Comparison of ENCODE assay signal across 17 cellular contexts in genomic region chr2:86081724-86082123, GRCh38.
"Had no signal": no experiment of that assay in that cellular context is flagged by ENCODE, and none has a peak within 500 bp of the region (broad histone marks: within the 10 kb centered on the region; RNA-seq: fewer than 3 reads in every experiment).

No MANE protein-coding gene starts in this region.

- H3K4me3 Mint-ChIP-seq: activated T-cell treated with anti-CD3 and anti-CD28 coated beads, Interleukin-2, amount 50 U/mL, for 4 hours; dendritic cell treated with granulocyte-macrophage colony-stimulating factor and Interleukin-4, amounts not matched to agents 40 ng/mL and 50 ng/mL, for 4 days; stimulated activated effector memory CD8-positive, alpha-beta T cell treated with anti-CD3 and anti-CD28 coated beads, Interleukin-12 subunit alpha, Interleukin-12 subunit beta, amount 100 ng/mL, for 72 hours had no signal

- H3K9me3 Mint-ChIP-seq: activated T-cell treated with anti-CD3 and anti-CD28 coated beads, Interleukin-2, amount 50 U/mL, for 4 hours; dendritic cell treated with granulocyte-macrophage colony-stimulating factor and Interleukin-4, amounts not matched to agents 40 ng/mL and 50 ng/mL, for 4 days; stimulated activated effector memory CD8-positive, alpha-beta T cell treated with anti-CD3 and anti-CD28 coated beads, Interleukin-12 subunit alpha, Interleukin-12 subunit beta, amount 100 ng/mL, for 72 hours had no signal

- H3K4me2 ChIP-seq: smooth muscle cell had no signal

- ATAC-seq: activated T-cell treated with anti-CD3 and anti-CD28 coated beads, Interleukin-2, amount 50 U/mL, for 4 hours; left lung; right cardiac atrium; stimulated activated effector memory CD8-positive, alpha-beta T cell treated with anti-CD3 and anti-CD28 coated beads, Interleukin-12 subunit alpha, Interleukin-12 subunit beta, amount 100 ng/mL, for 72 hours had no signal

- H3K27me3 Mint-ChIP-seq: dendritic cell treated with granulocyte-macrophage colony-stimulating factor and Interleukin-4, amounts not matched to agents 40 ng/mL and 50 ng/mL, for 4 days had no signal

- H3K27ac Mint-ChIP-seq: dendritic cell treated with granulocyte-macrophage colony-stimulating factor and Interleukin-4, amounts not matched to agents 40 ng/mL and 50 ng/mL, for 4 days had no signal

- FAIRE-seq: astrocyte, keratinocyte had no signal

- H3K36me3 ChIP-seq: prostate gland had no signal

- H3K4me1 ChIP-seq: prostate gland, testis had no signal

- DNase-seq: activated CD4-positive, CD25-positive, alpha-beta regulatory T cell treated with anti-CD3 and anti-CD28 coated beads, Interleukin-2, amount 50 U/mL, for 72 hours; activated CD8-positive, alpha-beta memory T cell treated with anti-CD3 and anti-CD28 coated beads, Interleukin-2, amount 50 U/mL, for 4 hours; activated naive CD4-positive, alpha-beta T cell treated with anti-CD3 and anti-CD28 coated beads, Interleukin-2, amount 50 U/mL, for 16 hours; activated T-cell treated with anti-CD3 and anti-CD28 coated beads, Interleukin-2, amount 50 U/mL, for 4 hours; effector memory CD4-positive, alpha-beta T cell; foreskin fibroblast; left lung; right cardiac atrium; stimulated activated CD4-positive, alpha-beta T cell treated with anti-CD3 and anti-CD28 coated beads, Interleukin-4, amount 100 ng/mL, for 24 hours; testis; upper lobe of left lung had no signal

- H3K27me3 ChIP-seq: left lung, testis, upper lobe of left lung had no signal

- H3K9me3 ChIP-seq: left lung, prostate gland, testis, upper lobe of left lung had no signal

- H3K27ac ChIP-seq: left lung, prostate gland, testis, upper lobe of left lung had no signal

- H3K4me3 ChIP-seq: left lung, prostate gland, smooth muscle cell, testis, upper lobe of left lung had no signal
